Comparison of ENCODE assay signal across 11 cellular contexts in the genomic region with DNA sequence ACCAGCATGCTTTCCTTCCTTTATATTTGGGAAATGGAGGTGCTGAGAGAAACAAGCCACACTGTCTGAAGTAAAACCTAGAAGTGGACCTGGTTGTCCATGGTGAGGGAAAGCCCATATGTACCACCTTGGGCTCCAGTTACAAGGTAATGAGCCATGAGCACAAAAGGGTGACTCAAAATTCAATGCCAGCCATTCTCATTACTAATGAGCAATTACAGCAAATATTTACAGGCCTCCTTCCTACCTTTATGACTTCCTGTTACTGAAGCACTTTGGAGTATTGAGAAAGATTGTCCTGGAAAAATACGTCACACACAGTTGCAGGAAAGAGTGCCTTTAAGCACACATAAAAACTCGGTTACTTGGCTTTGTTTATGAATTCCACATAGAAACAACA. TPM values are rescaled to one million over a fixed set of nuclear protein-coding genes. Genes with fewer than 3 reads are reported as not detected.
A peak's percentile ranks its signal among the peaks of the same experiment; 100 is the strongest.
DNase-seq lines count a peak whose midpoint lies in the region; TF ChIP-seq lines count a peak whose summit lies in the region.
"Had no signal": no experiment of that assay in that cellular context is flagged by ENCODE, and none has a peak within 500 bp of the region (broad histone marks: within the 10 kb centered on the region; RNA-seq: fewer than 3 reads in every experiment).

No MANE protein-coding gene starts in this region.

- TF ChIP-seq CTCF in H9 (conservative IDR thresholded peaks at IDR 0.05) (no peak), fibroblast of pulmonary artery (IDR thresholded peaks at IDR 0.05; ENCODE audit: low read length, missing control alignments) (no peak)

- H3K9ac ChIP-seq in H9 (ENCODE audit: extremely low read depth, insufficient read length, low read length) (no peak overlapping the region), skeletal muscle satellite cell (ENCODE audit: low read depth, low read length) (no peak overlapping the region)

- peaks cover 6% of the 10 kb centered on the region; the same call in 1 of the 2 replicates for H3K4me1 ChIP-seq in H9 (ENCODE audit: insufficient read depth, low read length)
- H3K4me1 ChIP-seq in skeletal muscle satellite cell (ENCODE audit: control insufficient read depth, insufficient read depth, low read length), result peaks cover 54% of the 10 kb centered on the region

- H3K56ac ChIP-seq in H9 (ENCODE audit: insufficient read length, low read depth, low read length), result no peak overlapping the region

- peaks cover 8 to 12% of the 10 kb centered on the region in 2 experiments for H3K9me3 Mint-ChIP-seq in H9

- H3K36me3 ChIP-seq in skeletal muscle satellite cell (ENCODE audit: insufficient read depth, low read length), result peaks cover 9% of the 10 kb centered on the region

- peaks cover 2 to 12% (median 9%) of the 10 kb centered on the region in 3 experiments; a peak in 6 of 7 replicates for H3K36me3 Mint-ChIP-seq in H9 (ENCODE audit: insufficient read depth in 1 of 3, low read depth in 3 of 3)

- H4K5ac ChIP-seq in H9 (ENCODE audit: insufficient read length, low read depth, low read length), result no peak overlapping the region

- no peak overlapping the region for H2BK20ac ChIP-seq in H9 (ENCODE audit: low read depth, low read length, poor library complexity, severe bottlenecking)

- no peaks in the 10 kb centered on the region for H3K79me1 ChIP-seq in H9 (ENCODE audit: insufficient read depth, low read depth, low read length, poor library complexity, severe bottlenecking)

- no peak overlapping the region for H3K4me3 Mint-ChIP-seq in H9
- H3K4me3 Mint-ChIP-seq: activated T-helper 1 cell treated with anti-CD3 and anti-CD28 coated beads, Interleukin-12 subunit alpha, Interleukin-12 subunit beta, Interleukin-2, Interleukin-4 antibody, amounts not matched to agents 30 ng/mL and 10 ng/mL and 1 ng/mL, durations not matched to agents 14 hours and 24 hours and 36 hours had no signal

- H2BK120ac ChIP-seq in H9 (ENCODE audit: low read depth, low read length, poor library complexity, severe bottlenecking), result no peak overlapping the region

- no peak overlapping the region for H3K23ac ChIP-seq in H9 (ENCODE audit: insufficient read length, low read depth, low read length)

- H3K9me3 ChIP-seq in H9 (ENCODE audit: control insufficient read depth, low read depth, low read length) (no peaks in the 10 kb centered on the region), skeletal muscle satellite cell (replicated peaks; ENCODE audit: low read length) (no peaks in the 10 kb centered on the region)

- no peak overlapping the region for H3K4me3 ChIP-seq in fibroblast of pulmonary artery (replicated peaks; ENCODE audit: low read depth, low read length)
- H3K4me3 ChIP-seq in skeletal muscle satellite cell (ENCODE audit: low read length), result no peak overlapping the region
- H3K4me3 ChIP-seq: SK-N-MC had no signal

- DNase-seq in H9 (no peak), NCI-H510A treated with DMSO at 0.1 percent for 48 hours (lab: John Stamatoyannopoulos, UW) (peak; percentile 97), fibroblast of pulmonary artery (ENCODE audit: low read depth) (peak; percentile 80), NCI-H446 (lab: John Stamatoyannopoulos, UW) (no peak), NOMO-1 treated with dmso at 0.1 percent for 144 hours (lab: John Stamatoyannopoulos, UW; ENCODE audit: unreplicated experiment) (no peak)
- no peak for DNase-seq in stimulated activated naive CD4-positive, alpha-beta T cell (lab: John Stamatoyannopoulos, UW)
- no peak for DNase-seq in central memory CD4-positive, alpha-beta T cell
- DNase-seq: occipital lobe had no signal

- H2BK5ac ChIP-seq in H9 (ENCODE audit: insufficient read length, low read length), result no peak overlapping the region

- no peaks in the 10 kb centered on the region for H3K23me2 ChIP-seq in H9 (ENCODE audit: insufficient read length, low read depth, low read length, poor library complexity, severe bottlenecking)

- no peaks in the 10 kb centered on the region for H4K20me1 ChIP-seq in H9 (ENCODE audit: control insufficient read depth, insufficient read depth, insufficient read length)

- no peak overlapping the region for H3K4ac ChIP-seq in H9 (ENCODE audit: low read depth, low read length)

- no peak overlapping the region for H3K18ac ChIP-seq in H9 (ENCODE audit: insufficient read length, low read depth, low read length)

- no peak overlapping the region for H2BK12ac ChIP-seq in H9 (ENCODE audit: insufficient read length, low read depth, low read length)

- H3K27ac Mint-ChIP-seq in H9, result no peak overlapping the region
- H3K27ac Mint-ChIP-seq: activated T-helper 1 cell treated with anti-CD3 and anti-CD28 coated beads, Interleukin-12 subunit alpha, Interleukin-12 subunit beta, Interleukin-2, Interleukin-4 antibody, amounts not matched to agents 30 ng/mL and 10 ng/mL and 1 ng/mL, durations not matched to agents 14 hours and 24 hours and 36 hours had no signal

- no peak overlapping the region for H4K8ac ChIP-seq in H9 (replicated peaks; ENCODE audit: insufficient read length, low read depth, low read length)

- H3K14ac ChIP-seq in H9 (ENCODE audit: insufficient read depth, low read length), result no peak overlapping the region

- H3K4me2 ChIP-seq in H9 (ENCODE audit: insufficient read depth, insufficient read length, low read length) (peak overlapping the region; percentile 6), skeletal muscle satellite cell (ENCODE audit: low read length) (peak overlapping the region; percentile 12)

- no peak overlapping the region for H2AFZ ChIP-seq in H9 (ENCODE audit: low read length)

- no peaks in the 10 kb centered on the region for H3K79me2 ChIP-seq in H9 (ENCODE audit: insufficient read depth, low read length)

- peaks cover 15 to 29% of the 10 kb centered on the region in 2 experiments for H3K4me1 Mint-ChIP-seq in H9

- no peak overlapping the region for H2AK5ac ChIP-seq in H9 (ENCODE audit: insufficient read length, low read length)

- no peak overlapping the region for H3T11ph ChIP-seq in H9 (ENCODE audit: low read length)

- no peak overlapping the region for H3K27ac ChIP-seq in H9 (ENCODE audit: insufficient read length, low read depth, low read length)
- H3K27ac ChIP-seq: SK-N-MC had no signal

- peaks cover 60% of the 10 kb centered on the region for H3K27me3 Mint-ChIP-seq in H9 (ENCODE audit: low read depth)

- no CpG with 5 or more reads among the region's 2 CpGs for WGBS in H9 (ENCODE audit: extremely low coverage, insufficient read length, low lambda C conversion rate)

- no peak overlapping the region for H2BK15ac ChIP-seq in H9 (ENCODE audit: low read depth, low read length)

- no peak overlapping the region for H4K91ac ChIP-seq in H9 (ENCODE audit: insufficient read length, low read depth, low read length)

- H3K27me3 ChIP-seq in H9 (ENCODE audit: insufficient read depth, low read length) (no peaks in the 10 kb centered on the region), skeletal muscle satellite cell (ENCODE audit: control insufficient read depth, insufficient read depth, low read length) (no peaks in the 10 kb centered on the region)

RNA-seq across cellular contexts. Expression of a gene that starts 9.1 kb away (rescaled TPM):
- total RNA-seq in H9 (2021), result 1.1 and 1.4 TPM in 2 replicates
- total RNA-seq in skeletal muscle satellite cell (2012; rRNA removed), result 46.3 and 63.6 TPM in 2 replicates

Comparison
In these comparisons a context has a peak if more than half of its experiments do, and no peak if none do; other contexts are left out.
1. DNase-seq: peak in NCI-H510A treated with DMSO at 0.1 percent for 48 hours (single experiment) and fibroblast of pulmonary artery (single experiment); none in H9 (single experiment), NCI-H446 (0 of 2), stimulated activated naive CD4-positive, alpha-beta T cell (0 of 6), central memory CD4-positive, alpha-beta T cell (single experiment) and NOMO-1 treated with dmso at 0.1 percent for 144 hours (single experiment).